ENCODE assay signal across 13 cellular contexts in the genomic region with DNA sequence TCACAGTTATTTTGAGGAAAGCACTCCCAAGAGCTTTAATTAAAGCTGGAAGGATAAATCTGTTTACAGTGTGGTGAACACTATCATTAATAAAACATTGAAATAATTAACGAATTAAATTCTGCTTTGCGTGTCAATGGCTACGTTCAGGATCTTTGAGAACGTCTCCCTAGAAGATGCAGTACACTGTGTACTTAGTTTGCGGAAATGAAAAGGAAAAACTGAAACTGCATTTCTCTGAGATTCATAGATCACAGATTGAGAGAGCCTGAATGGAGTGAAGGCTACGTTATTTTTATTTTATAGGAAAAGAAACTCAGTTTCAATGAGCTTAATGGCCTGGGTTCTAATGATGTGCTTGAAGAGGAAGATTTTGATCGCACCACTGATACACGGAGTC.
A peak's percentile ranks its signal among the peaks of the same experiment; 100 is the strongest.
DNase-seq lines count a peak whose midpoint lies in the region; ATAC-seq and TF ChIP-seq lines count a peak whose summit lies in the region.
"Had no signal": no experiment of that assay in that cellular context is flagged by ENCODE, and none has a peak within 500 bp of the region (broad histone marks: within the 10 kb centered on the region; RNA-seq: fewer than 3 reads in every experiment).

No MANE protein-coding gene starts in this region.

- peaks cover 4% of the 10 kb centered on the region for H3K9me3 Mint-ChIP-seq in activated naive CD4-positive, alpha-beta T cell treated with anti-CD3 and anti-CD28 coated beads, Interleukin-2, amount 50 U/mL, for 24 hours
- H3K9me3 Mint-ChIP-seq in activated CD4-positive, alpha-beta memory T cell treated with anti-CD3 and anti-CD28 coated beads for 36 hours: peaks cover 10% of the 10 kb centered on the region

- peak overlapping the region; percentile 74 for H3K4me3 Mint-ChIP-seq in activated naive CD4-positive, alpha-beta T cell treated with anti-CD3 and anti-CD28 coated beads, Interleukin-2, amount 50 U/mL, for 24 hours
- peak overlapping the region; percentile 38 for H3K4me3 Mint-ChIP-seq in activated CD4-positive, alpha-beta memory T cell treated with anti-CD3 and anti-CD28 coated beads for 36 hours

- POLR2A ChIA-PET in activated CD4-positive, alpha-beta memory T cell treated with anti-CD3 and anti-CD28 coated beads for 36 hours (lab: Charles Lee): interaction anchor here (1.3 kb wide), 1 partner anchor 14 kb away, joined by 3 read pairs; no protein-coding TSS in a partner anchor

- DNase-seq in activated naive CD4-positive, alpha-beta T cell treated with Interleukin-2 at 50 U/mL for 16 hours: no peak
- no peak for DNase-seq in activated CD4-positive, alpha-beta memory T cell treated with anti-CD3 and anti-CD28 coated beads for 36 hours
- no peak for DNase-seq in foreskin keratinocyte
- no peak for DNase-seq in suprapubic skin (ENCODE audit: low spot score in 2 of 2)
- no peak for DNase-seq in stimulated activated naive CD4-positive, alpha-beta T cell (lab: John Stamatoyannopoulos, UW)
- no peak for DNase-seq in occipital lobe (lab: John Stamatoyannopoulos, UW)
- DNase-seq: activated CD8-positive, alpha-beta memory T cell treated with anti-CD3 and anti-CD28 coated beads, Interleukin-2, amount 50 U/mL, for 4 hours; caudate nucleus; islet precursor cell; NCI-H2029; stimulated activated CD4-positive, alpha-beta T cell treated with anti-CD3 and anti-CD28 coated beads, Interleukin-12 subunit alpha, Interleukin-12 subunit beta, amount 100 ng/mL, for 4 hours had no signal

- H3K27ac ChIP-seq in foreskin keratinocyte (peak overlapping the region; percentile 6), suprapubic skin (peak overlapping the region; percentile 12)

- H3K27ac Mint-ChIP-seq in activated naive CD4-positive, alpha-beta T cell treated with anti-CD3 and anti-CD28 coated beads, Interleukin-2, amount 50 U/mL, for 24 hours: peak overlapping the region; percentile 87
- H3K27ac Mint-ChIP-seq in activated CD4-positive, alpha-beta memory T cell treated with anti-CD3 and anti-CD28 coated beads for 36 hours: peak overlapping the region; percentile 34

- H3K27me3 Mint-ChIP-seq in activated naive CD4-positive, alpha-beta T cell treated with anti-CD3 and anti-CD28 coated beads, Interleukin-2, amount 50 U/mL, for 24 hours: no peaks in the 10 kb centered on the region
- peaks cover 13% of the 10 kb centered on the region for H3K27me3 Mint-ChIP-seq in activated CD4-positive, alpha-beta memory T cell treated with anti-CD3 and anti-CD28 coated beads for 36 hours

- ATAC-seq in foreskin keratinocyte (no peak), GM19467 (IDR thresholded peaks at IDR 0.05; ENCODE audit: unreplicated experiment) (no peak)

- intact Hi-C loops in activated CD4-positive, alpha-beta memory T cell treated with anti-CD3 and anti-CD28 coated beads for 36 hours (cut with micrococcal nuclease): no loop called here

- peaks cover 4% of the 10 kb centered on the region for H3K36me3 Mint-ChIP-seq in activated naive CD4-positive, alpha-beta T cell treated with anti-CD3 and anti-CD28 coated beads, Interleukin-2, amount 50 U/mL, for 24 hours
- peaks cover 2% of the 10 kb centered on the region for H3K36me3 Mint-ChIP-seq in activated CD4-positive, alpha-beta memory T cell treated with anti-CD3 and anti-CD28 coated beads for 36 hours

- peaks cover 83% of the 10 kb centered on the region for H3K4me1 Mint-ChIP-seq in activated naive CD4-positive, alpha-beta T cell treated with anti-CD3 and anti-CD28 coated beads, Interleukin-2, amount 50 U/mL, for 24 hours
- peaks cover 63% of the 10 kb centered on the region for H3K4me1 Mint-ChIP-seq in activated CD4-positive, alpha-beta memory T cell treated with anti-CD3 and anti-CD28 coated beads for 36 hours (ENCODE audit: low read depth)

- no peak overlapping the region for H3K4me3 ChIP-seq in suprapubic skin

- 85% methylated on average over 8 of the region's 8 CpGs for WGBS in suprapubic skin

- H3K4me1 ChIP-seq in foreskin keratinocyte (peaks cover 29% of the 10 kb centered on the region), suprapubic skin (peaks cover 3% of the 10 kb centered on the region)

- no peak for TF ChIP-seq EP300 in suprapubic skin (IDR thresholded peaks at IDR 0.05)

- no peak for TF ChIP-seq POLR2A in suprapubic skin (IDR thresholded peaks at IDR 0.05)

- TF ChIP-seq CTCF in foreskin keratinocyte (conservative IDR thresholded peaks at IDR 0.05) (no peak), suprapubic skin (IDR thresholded peaks at IDR 0.05) (no peak)

- H3K27me3 ChIP-seq in foreskin keratinocyte (no peaks in the 10 kb centered on the region), suprapubic skin (no peaks in the 10 kb centered on the region)

- peaks cover 41% of the 10 kb centered on the region for H3K36me3 ChIP-seq in suprapubic skin

- H3K9me3 ChIP-seq in suprapubic skin: no peaks in the 10 kb centered on the region

- CTCF ChIA-PET in activated CD4-positive, alpha-beta memory T cell treated with anti-CD3 and anti-CD28 coated beads for 36 hours (lab: Charles Lee): interaction anchor here (1.1 to 2.7 kb wide), 3 partner anchors 14 to 56 kb away, joined by 3 to 10 read pairs (median 4); no protein-coding TSS in a partner anchor
